ENCODE assay signal across 8 cellular contexts in genomic region chr10:68332259-68333057, GRCh38. TPM values are rescaled to one million over a fixed set of nuclear protein-coding genes. Genes with fewer than 3 reads are reported as not detected.
DNase-seq lines count a peak whose midpoint lies in the region; ATAC-seq and TF ChIP-seq lines count a peak whose summit lies in the region.

Gene PBLD (minus strand): TSS chr10:68332928. CDS start chr10:68306844, 26,084 bp downstream.

- ATAC-seq in GM19025 (IDR thresholded peaks at IDR 0.05; ENCODE audit: low read depth, unreplicated experiment) (peak; percentile 12), HG03342 (IDR thresholded peaks at IDR 0.05; ENCODE audit: unreplicated experiment) (peak; percentile 25), lower lobe of right lung (peak; percentile 55 to 62)

- WGBS in ectodermal cell, 2 experiments, result 0 to 1% methylated on average over 51 of the region's 51 CpGs

- peak within 1 kb of the TSS; percentile 98 for H3K27ac ChIP-seq in ectodermal cell (ENCODE audit: insufficient read depth, low read depth, low read length, poor library complexity, severe bottlenecking)
- H3K27ac ChIP-seq in lower lobe of right lung, result peak within 1 kb of the TSS; percentile 99

- H3K36me3 ChIP-seq in ectodermal cell (ENCODE audit: control insufficient read depth, insufficient read depth, low read length) (no peaks in the 10 kb centered on the region), lower lobe of right lung (peaks cover 5% of the 10 kb centered on the region)

- H3K27me3 ChIP-seq in ectodermal cell (ENCODE audit: control insufficient read depth, insufficient read depth, low read length, poor library complexity, severe bottlenecking) (no peaks in the 10 kb centered on the region), lower lobe of right lung (ENCODE audit: low read depth) (no peaks in the 10 kb centered on the region)

- no peaks in the 10 kb centered on the region for H3K9me3 ChIP-seq in ectodermal cell (ENCODE audit: control insufficient read depth, low read length)
- no peaks in the 10 kb centered on the region for H3K9me3 ChIP-seq in lower lobe of right lung

- DNase-seq in AG08396 (ENCODE audit: low spot score) (peak; percentile 57), NCI-H510A (lab: John Stamatoyannopoulos, UW) (peak; percentile 64), lower lobe of right lung (peak; percentile 81)
- DNase-seq in activated CD4-positive, alpha-beta T cell treated with anti-CD3 and anti-CD28 coated beads, Interleukin-2, amount 50 U/mL, for 4 hours, result peak; percentile 42 to 45
- DNase-seq in stimulated activated CD4-positive, alpha-beta T cell treated with anti-CD3 and anti-CD28 coated beads, TNF-alpha, amount 100 ng/mL, for 1 hour (ENCODE audit: low read depth in 3 of 3, low spot score in 1 of 3), result peak in 2 of 3 donors; percentile 24 to 44

- intact Hi-C loops in lower lobe of right lung (cut with DNase I), result no loop called here

- TF ChIP-seq CTCF in lower lobe of right lung (IDR thresholded peaks at IDR 0.05), result peak; percentile 39

- H3K4me3 ChIP-seq in ectodermal cell (ENCODE audit: insufficient read depth, low read depth, low read length) (peak within 1 kb of the TSS; percentile 86), lower lobe of right lung (peak within 1 kb of the TSS; percentile 85)

- H3K4me1 ChIP-seq in ectodermal cell (ENCODE audit: control insufficient read depth, insufficient read depth, low read length) (peaks cover 33% of the 10 kb centered on the region), lower lobe of right lung (peaks cover 66% of the 10 kb centered on the region)

RNA-seq across cellular contexts. Expression of gene PBLD, which starts in this region (rescaled TPM):
- 4.2 TPM for polyA plus RNA-seq in ectodermal cell (2013, experiment 1 of 4)
- 5.2 TPM for polyA plus RNA-seq in ectodermal cell (2013, experiment 2 of 4)
- 4.1 TPM for polyA plus RNA-seq in ectodermal cell (2013, experiment 3 of 4)
- polyA plus RNA-seq in ectodermal cell (2013, experiment 4 of 4), result 4.5 TPM
- 2.6 TPM for total RNA-seq in lower lobe of right lung

Comparison
In these comparisons a context has a peak if more than half of its experiments do, and no peak if none do; other contexts are left out.
1. Peak in every context shown above with its lines: DNase-seq, ATAC-seq, H3K4me3 ChIP-seq and H3K27ac ChIP-seq.